ENCODE assay signal across 9 cellular contexts in the genomic region with DNA sequence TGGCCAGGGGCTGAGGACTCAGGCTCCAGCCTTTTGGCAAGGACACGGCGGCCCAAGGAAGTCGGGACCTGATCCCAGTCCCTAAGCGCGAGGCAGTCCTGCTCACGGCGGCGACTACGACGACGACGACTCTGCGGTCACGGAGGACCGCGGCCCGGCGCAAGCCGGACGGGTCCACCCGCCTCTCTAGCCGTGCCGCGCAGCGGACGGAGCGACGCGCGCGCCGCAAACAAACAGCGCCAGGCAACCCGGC. TPM values are rescaled to one million over a fixed set of nuclear protein-coding genes. Genes with fewer than 3 reads are reported as not detected.
DNase-seq lines count a peak whose midpoint lies in the region; ATAC-seq and TF ChIP-seq lines count a peak whose summit lies in the region.
"Had no signal": no experiment of that assay in that cellular context is flagged by ENCODE, and none has a peak within 500 bp of the region (broad histone marks: within the 10 kb centered on the region; RNA-seq: fewer than 3 reads in every experiment).

No MANE protein-coding gene starts in this region.

- H3K36me3 ChIP-seq in mammary epithelial cell (ENCODE audit: insufficient read depth, low read length) (no peaks in the 10 kb centered on the region), mesenchymal stem cell (ENCODE audit: control insufficient read depth in 1 of 2, insufficient read depth in 2 of 2, low read depth in 1 of 2, low read length in 2 of 2) (peaks cover 0 to 6% of the 10 kb centered on the region in 2 experiments), aorta (ENCODE audit: control insufficient read depth in 1 of 2, insufficient read depth in 2 of 2, low read length in 1 of 2) (no peaks in the 10 kb centered on the region)

- BruUV-seq in mammary epithelial cell (replicated peaks; lab: Mats Ljungman, UMichigan), result TSS peak; percentile 75

- in situ Hi-C loops in mammary epithelial cell (cut with MboI; ENCODE audit: low sequenced_read_pairs in 2 of 2), result loop anchor here (5.0 to 25.0 kb wide), 3 partner anchors 183 to 460 kb away; no protein-coding TSS in a partner anchor

- H2BK15ac ChIP-seq in mesenchymal stem cell (ENCODE audit: low read depth, poor library complexity, severe bottlenecking), result no peak overlapping the region

- H3K36me3 Mint-ChIP-seq in stimulated activated naive CD8-positive, alpha-beta T cell treated with anti-CD3 and anti-CD28 coated beads, Interleukin-15, Interleukin-2, amounts not matched to agents 100 ng/mL and 50 ng/mL, for 24 hours (ENCODE audit: low read depth), result no peaks in the 10 kb centered on the region

- H3K23ac ChIP-seq in mesenchymal stem cell (ENCODE audit: low read length in 2 of 2), result no peak overlapping the region

- intact Hi-C loops in mammary epithelial cell (cut with micrococcal nuclease) (loop anchor here (5.0 kb wide), 1 partner anchor 50 kb away; no protein-coding TSS in a partner anchor), aorta (cut with DNase I) (loop anchor here (5.0 kb wide), 2 partner anchors 185 to 465 kb away; no protein-coding TSS in a partner anchor)

- H3K4me1 Mint-ChIP-seq in stimulated activated naive CD8-positive, alpha-beta T cell treated with anti-CD3 and anti-CD28 coated beads, Interleukin-15, Interleukin-2, amounts not matched to agents 100 ng/mL and 50 ng/mL, for 24 hours (ENCODE audit: low read depth), result peaks cover 12% of the 10 kb centered on the region

- peaks cover 61% of the 10 kb centered on the region for H3K79me2 ChIP-seq in mammary epithelial cell (ENCODE audit: insufficient read depth, low read length)

- dilution Hi-C loops in mammary epithelial cell (cut with HindIII; ENCODE audit: low sequenced_read_pairs), result loop anchor here (25.0 kb wide), 1 partner anchor 185 kb away; no protein-coding TSS in a partner anchor

- H2AFZ ChIP-seq in mammary epithelial cell (ENCODE audit: low read depth, low read length) (peak overlapping the region; percentile 72), mesenchymal stem cell (ENCODE audit: low read depth, low read length) (no peak overlapping the region)

- CTCF ChIA-PET in mammary epithelial cell (lab: Charles Lee; ENCODE audit: low non-redundant PET), result no interaction called here

- 0% methylated on average over 1 of the region's 34 CpGs for WGBS in mammary epithelial cell (ENCODE audit: low coverage, missing lambda C conversion rate)
- 0% methylated on average over 8 of the region's 34 CpGs for WGBS in mesenchymal stem cell
- 1% methylated on average over 30 to 34 of the region's 34 CpGs for WGBS in aorta, 2 donors

- no peak overlapping the region for H3K27ac Mint-ChIP-seq in stimulated activated naive CD8-positive, alpha-beta T cell treated with anti-CD3 and anti-CD28 coated beads, Interleukin-15, Interleukin-2, amounts not matched to agents 100 ng/mL and 50 ng/mL, for 24 hours

- H3K27ac ChIP-seq in mammary epithelial cell (ENCODE audit: insufficient read depth, low read depth, low read length) (peak overlapping the region; percentile 29), mesenchymal stem cell (ENCODE audit: low read length, poor library complexity, severe bottlenecking) (no peak overlapping the region), aorta (ENCODE audit: low read depth in 1 of 2, low read length in 2 of 2) (no peak overlapping the region)

- H3K9ac ChIP-seq in mammary epithelial cell (ENCODE audit: insufficient read depth, low read length), result peak overlapping the region; percentile 64
- peak overlapping the region; percentile 81 for H3K9ac ChIP-seq in mesenchymal stem cell (ENCODE audit: low read length)

- no peak overlapping the region for H3K14ac ChIP-seq in mesenchymal stem cell (ENCODE audit: low read length in 2 of 2)

- no peak overlapping the region for H2BK12ac ChIP-seq in mesenchymal stem cell (ENCODE audit: low read length in 2 of 2)

- H3K4me3 ChIP-seq in mammary epithelial cell (replicated peaks in 1 of 3; ENCODE audit: insufficient read depth in 1 of 3, low read depth in 2 of 3, low read length in 3 of 3) (peak overlapping the region; percentile 72 to 86 (median 78)), mesenchymal stem cell (ENCODE audit: insufficient read depth in 1 of 2, low read depth in 1 of 2, low read length in 2 of 2) (peak overlapping the region; percentile 70 to 85), aorta (ENCODE audit: low read length in 2 of 2) (peak overlapping the region; percentile 35 to 61)

- no peak for TF ChIP-seq CTCF in mammary epithelial cell (conservative IDR thresholded peaks at IDR 0.05 in 1 of 2, IDR thresholded peaks at IDR 0.05 in 1 of 2; ENCODE audit: extremely low read depth in 1 of 2, insufficient read depth in 1 of 2, low read depth in 1 of 2, low read length in 2 of 2)

- no peak for DNase-seq in stimulated activated naive CD8-positive, alpha-beta T cell treated with anti-CD3 and anti-CD28 coated beads, Interleukin-15, Interleukin-2, amounts not matched to agents 100 U/mL and 50 U/mL, for 24 hours
- DNase-seq in mammary epithelial cell (peak; percentile 36), mesenchymal stem cell (no peak), aorta (peak in 1 of 2 donors; percentile 42), NOMO-1 treated with dmso at 0.1 percent for 144 hours (lab: John Stamatoyannopoulos, UW; ENCODE audit: unreplicated experiment) (no peak), NCI-H1694 treated with DMSO at 0.1 percent for 48 hours (lab: John Stamatoyannopoulos, UW) (no peak), SKM-1 treated with dmso at 0.1 percent for 144 hours (lab: John Stamatoyannopoulos, UW; ENCODE audit: unreplicated experiment) (no peak)

- no peak overlapping the region for H3K18ac ChIP-seq in mesenchymal stem cell (ENCODE audit: low read depth in 1 of 2, low read length in 2 of 2)

- H3K4me3 Mint-ChIP-seq in stimulated activated naive CD8-positive, alpha-beta T cell treated with anti-CD3 and anti-CD28 coated beads, Interleukin-15, Interleukin-2, amounts not matched to agents 100 ng/mL and 50 ng/mL, for 24 hours, result peak overlapping the region; percentile 64

- ATAC-seq in stimulated activated naive CD8-positive, alpha-beta T cell treated with anti-CD3 and anti-CD28 coated beads, Interleukin-15, Interleukin-2, amounts not matched to agents 100 U/mL and 50 U/mL, for 24 hours, result no peak
- no peak for ATAC-seq in aorta (ENCODE audit: low FRiP score)

- H4K91ac ChIP-seq in mesenchymal stem cell (ENCODE audit: low read length), result no peak overlapping the region

- no peak overlapping the region for H2AK5ac ChIP-seq in mesenchymal stem cell (ENCODE audit: low read length, severe bottlenecking)

- no peaks in the 10 kb centered on the region for H3K9me3 ChIP-seq in mammary epithelial cell (replicated peaks; ENCODE audit: insufficient read depth, low read length)
- H3K9me3 ChIP-seq in mesenchymal stem cell (ENCODE audit: control insufficient read depth, low read length), result no peaks in the 10 kb centered on the region
- no peaks in the 10 kb centered on the region for H3K9me3 ChIP-seq in aorta (ENCODE audit: control insufficient read depth, low read length)

- H2BK120ac ChIP-seq in mesenchymal stem cell (ENCODE audit: low read depth, low read length), result no peak overlapping the region

- no peaks in the 10 kb centered on the region for H4K20me1 ChIP-seq in mammary epithelial cell (ENCODE audit: insufficient read depth, low read length)

- H2BK5ac ChIP-seq in mesenchymal stem cell (ENCODE audit: low read depth, low read length, poor library complexity, severe bottlenecking), result no peak overlapping the region

- H3K4me2 ChIP-seq in mammary epithelial cell (ENCODE audit: insufficient read depth, low read depth, low read length) (peak overlapping the region; percentile 90), mesenchymal stem cell (ENCODE audit: low read length, poor library complexity, severe bottlenecking) (peak overlapping the region; percentile 84)

- peaks cover 15% of the 10 kb centered on the region for H3K27me3 Mint-ChIP-seq in stimulated activated naive CD8-positive, alpha-beta T cell treated with anti-CD3 and anti-CD28 coated beads, Interleukin-15, Interleukin-2, amounts not matched to agents 100 ng/mL and 50 ng/mL, for 24 hours

- peaks cover 17% of the 10 kb centered on the region for H3K79me1 ChIP-seq in mesenchymal stem cell (replicated peaks; ENCODE audit: low read length, poor library complexity, severe bottlenecking)

- no peak overlapping the region for H3K4ac ChIP-seq in mesenchymal stem cell (ENCODE audit: low read depth in 1 of 2, low read length in 2 of 2)

- no peaks in the 10 kb centered on the region for H3K27me3 ChIP-seq in mammary epithelial cell (ENCODE audit: insufficient read depth, low read length)
- H3K27me3 ChIP-seq in mesenchymal stem cell (ENCODE audit: control insufficient read depth in 1 of 2, insufficient read depth in 1 of 2, low read length in 2 of 2), result peaks cover 0 to 10% of the 10 kb centered on the region in 2 experiments
- no peaks in the 10 kb centered on the region for H3K27me3 ChIP-seq in aorta (ENCODE audit: control insufficient read depth in 1 of 2, insufficient read depth in 2 of 2, low read length in 1 of 2)

- H3K9me3 Mint-ChIP-seq in stimulated activated naive CD8-positive, alpha-beta T cell treated with anti-CD3 and anti-CD28 coated beads, Interleukin-15, Interleukin-2, amounts not matched to agents 100 ng/mL and 50 ng/mL, for 24 hours, result no peaks in the 10 kb centered on the region

- H3K4me1 ChIP-seq in mammary epithelial cell (ENCODE audit: insufficient read depth, low read length) (peaks cover 30% of the 10 kb centered on the region), mesenchymal stem cell (ENCODE audit: control insufficient read depth, insufficient read depth, low read depth, low read length) (peaks cover 38% of the 10 kb centered on the region), aorta (ENCODE audit: control insufficient read depth in 1 of 2, insufficient read depth in 2 of 2, low read length in 2 of 2) (no peaks in the 10 kb centered on the region)

- H4K8ac ChIP-seq in mesenchymal stem cell (ENCODE audit: low read length), result no peak overlapping the region

RNA-seq across cellular contexts. Expression of a gene that starts 0.4 kb away (rescaled TPM):
- total RNA-seq in mammary epithelial cell, result 1 to 10 TPM; 7.1 to 7.2 TPM
- 15.4 TPM for polyA plus RNA-seq in mammary epithelial cell
- polyA minus RNA-seq in mammary epithelial cell, result 19.7 TPM
- 0.12 TPM for polyA plus RNA-seq in mesenchymal stem cell (2013, experiment 1 of 2)
- 0.12 TPM for polyA plus RNA-seq in mesenchymal stem cell (2013, experiment 2 of 2)
- total RNA-seq in aorta, result 1 to 10 TPM in 1 of 2 donors, under 1 TPM in 1; 0.94 to 3.5 TPM
- polyA plus RNA-seq in aorta, result under 1 TPM; 0.13 to 0.38 TPM
- total RNA-seq: activated CD8-positive, alpha-beta memory T cell treated with anti-CD3 and anti-CD28 coated beads for 36 hours had no signal

RNA-seq across cellular contexts. Expression of a gene that starts 59.4 kb away (rescaled TPM):
- not detected for total RNA-seq in mammary epithelial cell
- 0.02 TPM for polyA plus RNA-seq in mammary epithelial cell
- polyA minus RNA-seq in mammary epithelial cell, result not detected
- not detected for polyA plus RNA-seq in mesenchymal stem cell (2013, experiment 1 of 2)
- polyA plus RNA-seq in mesenchymal stem cell (2013, experiment 2 of 2), result not detected
- not detected for total RNA-seq in aorta
- not detected for polyA plus RNA-seq in aorta
- total RNA-seq: activated CD8-positive, alpha-beta memory T cell treated with anti-CD3 and anti-CD28 coated beads for 36 hours had no signal
